In the genomic region with DNA sequence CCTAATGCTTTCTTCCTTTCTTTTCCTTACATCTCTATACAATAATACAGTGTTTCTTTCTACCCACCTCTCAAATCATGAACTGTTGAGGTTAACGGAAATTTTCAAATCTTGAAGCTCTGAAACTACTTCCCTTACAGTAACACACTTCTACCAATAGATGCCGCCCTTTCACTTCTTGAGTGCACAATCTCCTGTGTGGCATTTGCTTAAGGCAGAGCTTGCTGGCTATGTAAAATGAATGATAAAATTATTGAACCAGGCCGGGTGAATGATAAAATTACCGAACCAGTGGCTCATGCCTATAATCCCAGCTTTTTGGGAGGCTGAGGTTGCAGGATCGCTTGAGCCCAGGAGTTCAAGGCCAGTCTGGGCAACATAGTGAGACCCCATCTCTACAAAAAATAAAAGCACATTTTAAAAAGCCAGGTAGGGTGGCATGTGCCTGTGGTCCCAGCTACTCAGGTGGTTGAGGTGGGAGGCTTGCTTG, we compare ENCODE assay signal across 8 cellular contexts. TPM values are rescaled to one million over a fixed set of nuclear protein-coding genes. Genes with fewer than 3 reads are reported as not detected.
A peak's percentile ranks its signal among the peaks of the same experiment; 100 is the strongest.
DNase-seq lines count a peak whose midpoint lies in the region; ATAC-seq, FAIRE-seq and TF ChIP-seq lines count a peak whose summit lies in the region.

No MANE protein-coding gene starts in this region.

- in situ Hi-C loops in GM12878 (cut with MboI): no loop called here

- H2AFZ ChIP-seq in GM12878 (ENCODE audit: control insufficient read depth, low read depth, low read length): no peak overlapping the region

- POLR2A ChIA-PET in GM12878 (lab: Charles Lee): interaction anchor here (0.6 to 1.5 kb wide), 4 partner anchors 12 to 118 kb away, joined by 3 read pairs; no protein-coding TSS in a partner anchor

- BruUV-seq in GM12878 (replicated peaks; lab: Mats Ljungman, UMichigan): no TSS peak

- RAD21 ChIA-PET in GM12878 (lab: Charles Lee; ENCODE audit: unreplicated experiment): interaction anchor here (0.6 to 5.1 kb wide), 22 partner anchors 8 to 250 kb away, joined by 3 to 85 read pairs (median 4); no protein-coding TSS in a partner anchor

- TF ChIP-seq POLR2A in GM12878 (IDR thresholded peaks at IDR 0.05; ENCODE audit: low read depth, low read length): no peak

- H3K27ac ChIP-seq in cardiac muscle cell (no peak overlapping the region), GM12878 (ENCODE audit: control insufficient read depth, insufficient read depth) (no peak overlapping the region)

- H3K4me1 ChIP-seq in cardiac muscle cell (ENCODE audit: low read depth) (no peaks in the 10 kb centered on the region), GM12878 (ENCODE audit: control insufficient read depth, insufficient read depth, low read length) (no peaks in the 10 kb centered on the region)

- peaks cover 3% of the 10 kb centered on the region; the same call in 1 of the 2 replicates for H4K20me1 ChIP-seq in GM12878 (ENCODE audit: control insufficient read depth, insufficient read depth)

- H3K9me3 ChIP-seq in cardiac muscle cell (ENCODE audit: low read depth): no peaks in the 10 kb centered on the region
- no peaks in the 10 kb centered on the region for H3K9me3 ChIP-seq in GM12878 (replicated peaks; ENCODE audit: control insufficient read depth, insufficient read depth, low read length)

- peak; percentile 79 to 92 for DNase-seq in cardiac muscle cell (ENCODE audit: low read depth in 1 of 2, low spot score in 1 of 2)
- DNase-seq in cardiac septum (ENCODE audit: low spot score): no peak
- DNase-seq in Kasumi-1 (lab: John Stamatoyannopoulos, UW): peak; percentile 82 to 94
- peak; percentile 62 for DNase-seq in RCC 7860 (ENCODE audit: low spot score)
- no peak for DNase-seq in GM12878 (ENCODE audit: low read depth, low spot score)
- DNase-seq in iPS DF 19.7 (ENCODE audit: low read depth, low spot score): peak; percentile 12
- DNase-seq in smooth muscle cell of the brain vasculature (ENCODE audit: low read depth, low spot score): peak; percentile 56

- FAIRE-seq in RCC 7860 (lab: Jason Lieb, UNC) (peak; percentile 83), GM12878 (lab: Jason Lieb, UNC) (peak; percentile 90)

- H3K4me2 ChIP-seq in GM12878 (ENCODE audit: control insufficient read depth, insufficient read depth): no peak overlapping the region

- SMC1A ChIA-PET in GM12878 (lab: Charles Lee; ENCODE audit: uncharacterized antibody, unreplicated experiment): interaction anchor here (0.6 to 5.3 kb wide), 24 partner anchors 9 to 274 kb away, joined by 3 to 108 read pairs (median 4); partner anchors contain the start of genes STK4 and WFDC5

- H3K9ac ChIP-seq in GM12878 (ENCODE audit: control insufficient read depth, insufficient read depth, low read length): no peak overlapping the region

- TF ChIP-seq CTCF in cardiac muscle cell (IDR thresholded peaks at IDR 0.05; ENCODE audit: low read depth, low read length) (peak; percentile 88), GM12878 (IDR thresholded peaks at IDR 0.05 in 2 of 3, conservative IDR thresholded peaks at IDR 0.05 in 1 of 3; ENCODE audit: control insufficient read depth in 2 of 3, extremely low read depth in 1 of 3, insufficient read depth in 1 of 3, low read depth in 3 of 3, low read length in 3 of 3) (peak; percentile 83 to 89 (median 83))

- peak; percentile 88 for ATAC-seq in GM12878
- ATAC-seq in GM18909 (IDR thresholded peaks at IDR 0.05; ENCODE audit: poor library complexity, unreplicated experiment): no peak

- H3K36me3 ChIP-seq in cardiac muscle cell: no peaks in the 10 kb centered on the region
- H3K36me3 ChIP-seq in GM12878 (ENCODE audit: control insufficient read depth in 2 of 2, insufficient read depth in 2 of 2, low read length in 1 of 2): peaks cover 5 to 28% of the 10 kb centered on the region in 2 experiments

- 27% methylated on average over 5 of the region's 5 CpGs for WGBS in GM12878 (ENCODE audit: insufficient coverage, insufficient replicate concordance, low lambda C conversion rate, missing lambda C conversion rate)

- no peak for TF ChIP-seq EP300 in GM12878 (IDR thresholded peaks at IDR 0.05; ENCODE audit: borderline replicate concordance in 1 of 2, control insufficient read depth in 1 of 2, low read depth in 2 of 2, low read length in 2 of 2)

- CTCF ChIA-PET in GM12878 (lab: Yijun Ruan, JAX): interaction anchor here (0.6 to 5.9 kb wide), 54 partner anchors 9 to 727 kb away, joined by 3 to 162 read pairs (median 5); partner anchors contain the start of genes KCNS1, PABPC1L and TOMM34

- intact Hi-C loops in cardiac septum (cut with DNase I): loop anchor here (5.0 kb wide), 1 partner anchor 248 kb away; no protein-coding TSS in a partner anchor
- intact Hi-C loops in GM12878 (cut with micrococcal nuclease; ENCODE audit: unreplicated experiment): loop anchor here (1.0 kb wide), 1 partner anchor 52 kb away; no protein-coding TSS in a partner anchor

- H3K27me3 ChIP-seq in cardiac muscle cell (no peaks in the 10 kb centered on the region), GM12878 (replicated peaks in 1 of 2; ENCODE audit: control insufficient read depth in 2 of 2, insufficient read depth in 2 of 2, low read length in 1 of 2) (no peaks in the 10 kb centered on the region)

- TF ChIP-seq RAD21 in GM12878 (IDR thresholded peaks at IDR 0.05; ENCODE audit: insufficient read depth, low read depth, low read length): peak; percentile 91

- H3K4me3 ChIP-seq in cardiac muscle cell (no peak overlapping the region), GM12878 (no peak overlapping the region)

- H3K79me2 ChIP-seq in GM12878 (ENCODE audit: control insufficient read depth, insufficient read depth, low read length): peaks cover 6% of the 10 kb centered on the region

TF ChIP-seq in GM12878, 131 proteins besides CTCF, POLR2A, EP300 and RAD21 (continues in another document):
- TF ChIP-seq NRF1 (conservative IDR thresholded peaks at IDR 0.05; ENCODE audit: low read depth, low read length): no peak
- no peak for TF ChIP-seq SRF (IDR thresholded peaks at IDR 0.05; ENCODE audit: low read depth in 2 of 2, low read length in 2 of 2)
- TF ChIP-seq SREBF2 (IDR thresholded peaks at IDR 0.05; ENCODE audit: low read length): no peak
- TF ChIP-seq, protein P1, sequence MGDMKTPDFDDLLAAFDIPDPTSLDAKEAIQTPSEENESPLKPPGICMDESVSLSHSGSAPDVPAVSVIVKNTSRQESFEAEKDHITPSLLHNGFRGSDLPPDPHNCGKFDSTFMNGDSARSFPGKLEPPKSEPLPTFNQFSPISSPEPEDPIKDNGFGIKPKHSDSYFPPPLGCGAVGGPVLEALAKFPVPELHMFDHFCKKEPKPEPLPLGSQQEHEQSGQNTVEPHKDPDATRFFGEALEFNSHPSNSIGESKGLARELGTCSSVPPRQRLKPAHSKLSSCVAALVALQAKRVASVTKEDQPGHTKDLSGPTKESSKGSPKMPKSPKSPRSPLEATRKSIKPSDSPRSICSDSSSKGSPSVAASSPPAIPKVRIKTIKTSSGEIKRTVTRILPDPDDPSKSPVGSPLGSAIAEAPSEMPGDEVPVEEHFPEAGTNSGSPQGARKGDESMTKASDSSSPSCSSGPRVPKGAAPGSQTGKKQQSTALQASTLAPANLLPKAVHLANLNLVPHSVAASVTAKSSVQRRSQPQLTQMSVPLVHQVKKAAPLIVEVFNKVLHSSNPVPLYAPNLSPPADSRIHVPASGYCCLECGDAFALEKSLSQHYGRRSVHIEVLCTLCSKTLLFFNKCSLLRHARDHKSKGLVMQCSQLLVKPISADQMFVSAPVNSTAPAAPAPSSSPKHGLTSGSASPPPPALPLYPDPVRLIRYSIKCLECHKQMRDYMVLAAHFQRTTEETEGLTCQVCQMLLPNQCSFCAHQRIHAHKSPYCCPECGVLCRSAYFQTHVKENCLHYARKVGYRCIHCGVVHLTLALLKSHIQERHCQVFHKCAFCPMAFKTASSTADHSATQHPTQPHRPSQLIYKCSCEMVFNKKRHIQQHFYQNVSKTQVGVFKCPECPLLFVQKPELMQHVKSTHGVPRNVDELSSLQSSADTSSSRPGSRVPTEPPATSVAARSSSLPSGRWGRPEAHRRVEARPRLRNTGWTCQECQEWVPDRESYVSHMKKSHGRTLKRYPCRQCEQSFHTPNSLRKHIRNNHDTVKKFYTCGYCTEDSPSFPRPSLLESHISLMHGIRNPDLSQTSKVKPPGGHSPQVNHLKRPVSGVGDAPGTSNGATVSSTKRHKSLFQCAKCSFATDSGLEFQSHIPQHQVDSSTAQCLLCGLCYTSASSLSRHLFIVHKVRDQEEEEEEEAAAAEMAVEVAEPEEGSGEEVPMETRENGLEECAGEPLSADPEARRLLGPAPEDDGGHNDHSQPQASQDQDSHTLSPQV (IDR thresholded peaks at IDR 0.05): no peak
- no peak for TF ChIP-seq PAX5 (IDR thresholded peaks at IDR 0.05; ENCODE audit: borderline replicate concordance, low read depth, low read length)
- TF ChIP-seq SMAD1 (IDR thresholded peaks at IDR 0.05; ENCODE audit: low read depth, partially characterized antibody): no peak
- TF ChIP-seq SMC3 (IDR thresholded peaks at IDR 0.05; ENCODE audit: borderline replicate concordance, low read length): peak; percentile 74
- no peak for TF ChIP-seq ZNF622 (IDR thresholded peaks at IDR 0.05)
- TF ChIP-seq YY1 (IDR thresholded peaks at IDR 0.05; ENCODE audit: low read depth, low read length): no peak
- TF ChIP-seq TAF1 (IDR thresholded peaks at IDR 0.05; ENCODE audit: borderline replicate concordance, low read depth, low read length): no peak
- no peak for TF ChIP-seq NFIC (IDR thresholded peaks at IDR 0.05; ENCODE audit: low read depth, low read length)
- peak; percentile 8; the same call in 1 of the 2 replicates for TF ChIP-seq RUNX3 (IDR thresholded peaks at IDR 0.05; ENCODE audit: low read length)
- TF ChIP-seq SIN3A (IDR thresholded peaks at IDR 0.05; ENCODE audit: low read depth, low read length): no peak

RNA-seq across cellular contexts. Expression of gene KCNS1, which starts 56.8 kb away (rescaled TPM):
- total RNA-seq in cardiac muscle cell (not detected in 2 replicates), cardiac septum (0.08 TPM), GM12878 (2014; rRNA removed) (not detected in 2 replicates), GM12878 (2014; rRNA removed; fragmentation: Illumina TruSeq; extraction: Trizol) (not detected in 2 replicates), GM12878 (2021) (not detected in 2 replicates)
- polyA plus RNA-seq in cardiac muscle cell (0.19 TPM in 1 of 2 replicates, not detected in the other), GM12878 (2011; rRNA removed) (not detected in 2 replicates), GM12878 (2014; fragmentation: Illumina TruSeq; extraction: Trizol) (not detected in 2 replicates), GM12878 (2014; fragmentation: Nextera tagmentation; extraction: Ambion mirVana) (not detected), GM12878 (2014; rRNA removed) (not detected in 2 replicates), GM12878 (2016; fragmentation: Nextera tagmentation; extraction: Ambion mirVana) (not detected)
- not detected in 2 replicates for total RNA-seq in GM12878 (2013; cell fraction: nucleolus; rRNA removed)
- polyA plus RNA-seq in GM12878 (2011; ENCODE audit: low read depth): not detected
- polyA plus RNA-seq in GM12878 (2011; cell fraction: cytosol; rRNA removed): not detected in 2 replicates
- not detected in 2 replicates for polyA plus RNA-seq in GM12878 (2011; cell fraction: nucleus; rRNA removed)
- polyA plus RNA-seq in GM12878 (2012): 0.03 and 0.09 TPM in 2 replicates
- polyA minus RNA-seq in GM12878 (2011; rRNA and poly(A)+ RNA removed): not detected in 2 replicates
- polyA minus RNA-seq in GM12878 (2011; cell fraction: cytosol; rRNA and poly(A)+ RNA removed): not detected in 2 replicates
- not detected in 2 replicates for polyA minus RNA-seq in GM12878 (2011; cell fraction: nucleus; rRNA and poly(A)+ RNA removed)

Comparison
In these comparisons a context has a peak if more than half of its experiments do, and no peak if none do; other contexts are left out.
1. DNase-seq: peak in cardiac muscle cell (2 of 2), Kasumi-1 (2 of 2), RCC 7860 (single experiment), iPS DF 19.7 (single experiment) and smooth muscle cell of the brain vasculature (single experiment); none in cardiac septum (single experiment) and GM12878 (single experiment).